ENCODE assay signal across 18 cellular contexts in the genomic region with DNA sequence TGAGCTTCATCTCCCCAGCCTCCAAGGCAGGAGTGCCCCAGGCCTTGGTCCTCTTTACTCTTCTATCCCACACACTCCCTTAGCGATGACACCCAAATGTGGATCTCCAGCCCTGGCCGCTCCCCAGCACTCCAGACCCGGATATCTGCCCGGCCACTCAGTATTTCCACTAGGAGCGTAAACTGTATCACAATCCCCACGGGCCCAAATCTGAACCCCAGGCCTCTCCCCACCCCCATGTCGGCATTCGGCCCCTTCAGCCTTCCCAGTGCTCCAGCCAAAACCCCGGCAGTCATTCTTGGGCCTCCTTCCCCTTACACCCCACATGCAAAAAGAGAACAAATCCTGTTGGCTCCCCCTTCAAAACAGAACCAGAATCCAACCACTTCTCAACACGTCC. TPM values are rescaled to one million over a fixed set of nuclear protein-coding genes. Genes with fewer than 3 reads are reported as not detected.
DNase-seq lines count a peak whose midpoint lies in the region; TF ChIP-seq lines count a peak whose summit lies in the region.
"Had no signal": no experiment of that assay in that cellular context is flagged by ENCODE, and none has a peak within 500 bp of the region (broad histone marks: within the 10 kb centered on the region; RNA-seq: fewer than 3 reads in every experiment).

No MANE protein-coding gene starts in this region.

- TF ChIP-seq CTCF in right atrium auricular region (IDR thresholded peaks at IDR 0.05) (no peak), vagina (IDR thresholded peaks at IDR 0.05) (no peak)

- H3K27ac Mint-ChIP-seq in activated T-cell treated with anti-CD3 and anti-CD28 coated beads, Interleukin-2, amount 50 U/mL, for 24 hours: no peak overlapping the region
- H3K27ac Mint-ChIP-seq: activated CD4-positive, alpha-beta T cell treated with anti-CD3 and anti-CD28 coated beads, Interleukin-2, amount 10 ng/mL, durations not matched to agents 24 days and 14 days had no signal

- H4K91ac ChIP-seq in trophoblast cell (ENCODE audit: low read depth, low read length): no peak overlapping the region

- no peak overlapping the region for H3K14ac ChIP-seq in trophoblast cell (ENCODE audit: low read length)

- no peaks in the 10 kb centered on the region for H3K79me2 ChIP-seq in trophoblast cell (ENCODE audit: control insufficient read depth, insufficient read depth, low read length, poor library complexity)

- H2AFZ ChIP-seq in trophoblast cell (ENCODE audit: insufficient read depth, low read length, poor library complexity): peak overlapping the region; percentile 20

- intact Hi-C loops in vagina (cut with DNase I): no loop called here

- no peak overlapping the region for H3K23ac ChIP-seq in trophoblast cell (ENCODE audit: low read length)

- no peaks in the 10 kb centered on the region for H3K36me3 ChIP-seq in esophagus (ENCODE audit: control insufficient read depth in 2 of 2, insufficient read depth in 2 of 2, low read length in 1 of 2)
- H3K36me3 ChIP-seq in right atrium auricular region: no peaks in the 10 kb centered on the region
- H3K36me3 ChIP-seq in trophoblast cell (ENCODE audit: control insufficient read depth in 1 of 2, insufficient read depth in 2 of 2, low read length in 2 of 2): peaks cover 0 to 2% of the 10 kb centered on the region in 2 experiments
- H3K36me3 ChIP-seq in vagina: no peaks in the 10 kb centered on the region
- H3K36me3 ChIP-seq in effector memory CD4-positive, alpha-beta T cell (ENCODE audit: control insufficient read depth, insufficient read depth, low read length): no peaks in the 10 kb centered on the region
- H3K36me3 ChIP-seq: MG63, Peyer's patch had no signal

- H3K4me2 ChIP-seq in trophoblast cell (ENCODE audit: low read length): no peak overlapping the region

- peak overlapping the region; percentile 52 for H3K18ac ChIP-seq in trophoblast cell (ENCODE audit: low read length)

- H2BK5ac ChIP-seq in trophoblast cell (ENCODE audit: low read depth, low read length, poor library complexity): no peak overlapping the region

- no peak overlapping the region for H2BK120ac ChIP-seq in trophoblast cell (ENCODE audit: insufficient read depth, low read length, poor library complexity)

- H2BK12ac ChIP-seq in trophoblast cell (ENCODE audit: low read length): peak overlapping the region; percentile 19

- no peak overlapping the region for H3K4me3 Mint-ChIP-seq in activated T-cell treated with anti-CD3 and anti-CD28 coated beads, Interleukin-2, amount 50 U/mL, for 24 hours
- H3K4me3 Mint-ChIP-seq: activated CD4-positive, alpha-beta T cell treated with anti-CD3 and anti-CD28 coated beads, Interleukin-2, amount 10 ng/mL, durations not matched to agents 24 days and 14 days had no signal

- no peak overlapping the region for H3K9ac ChIP-seq in trophoblast cell (ENCODE audit: low read length)

- WGBS in esophagus, 2 donors: 69 to 81% methylated on average over 10 of the region's 10 CpGs
- WGBS in trophoblast cell (ENCODE audit: extremely low coverage, insufficient coverage, insufficient read length): no CpG with 5 or more reads among the region's 10 CpGs

- H3K4me3 ChIP-seq in esophagus (ENCODE audit: low read depth in 1 of 2, low read length in 2 of 2): no peak overlapping the region
- no peak overlapping the region for H3K4me3 ChIP-seq in right atrium auricular region
- no peak overlapping the region for H3K4me3 ChIP-seq in trophoblast cell (ENCODE audit: low read depth, low read length)
- no peak overlapping the region for H3K4me3 ChIP-seq in vagina
- no peak overlapping the region for H3K4me3 ChIP-seq in effector memory CD4-positive, alpha-beta T cell (ENCODE audit: insufficient read depth, low read depth, low read length, poor library complexity, severe bottlenecking)
- H3K4me3 ChIP-seq: dorsolateral prefrontal cortex, MG63, Peyer's patch had no signal

- H4K8ac ChIP-seq in trophoblast cell (ENCODE audit: low read depth, low read length): no peak overlapping the region

- H3K79me1 ChIP-seq in trophoblast cell (ENCODE audit: low read length): peaks cover 8% of the 10 kb centered on the region

- no peaks in the 10 kb centered on the region for H3K36me3 Mint-ChIP-seq in activated T-cell treated with anti-CD3 and anti-CD28 coated beads, Interleukin-2, amount 50 U/mL, for 24 hours (ENCODE audit: low read depth)

- H3K27ac ChIP-seq in esophagus (ENCODE audit: low read depth in 2 of 2, low read length in 1 of 2) (peak overlapping the region; percentile 36 to 59), right atrium auricular region (peak overlapping the region; percentile 31 to 62), trophoblast cell (ENCODE audit: low read depth, low read length) (no peak overlapping the region), vagina (peak overlapping the region; percentile 27)
- H3K27ac ChIP-seq in effector memory CD4-positive, alpha-beta T cell (ENCODE audit: insufficient read depth, low read length, poor library complexity, severe bottlenecking): no peak overlapping the region
- H3K27ac ChIP-seq: dorsolateral prefrontal cortex, Peyer's patch had no signal

- no peaks in the 10 kb centered on the region for H3K4me1 Mint-ChIP-seq in activated T-cell treated with anti-CD3 and anti-CD28 coated beads, Interleukin-2, amount 50 U/mL, for 24 hours (ENCODE audit: low read depth)
- H3K4me1 Mint-ChIP-seq: activated CD4-positive, alpha-beta T cell treated with anti-CD3 and anti-CD28 coated beads, Interleukin-2, amount 10 ng/mL, durations not matched to agents 24 days and 14 days had no signal

- H3K4me1 ChIP-seq in esophagus (ENCODE audit: control insufficient read depth in 2 of 2, insufficient read depth in 2 of 2, low read length in 1 of 2) (no peaks in the 10 kb centered on the region), right atrium auricular region (peaks cover 0 to 31% of the 10 kb centered on the region in 2 donors), trophoblast cell (ENCODE audit: control insufficient read depth in 1 of 2, insufficient read depth in 2 of 2, low read length in 2 of 2) (peaks cover 17 to 18% of the 10 kb centered on the region in 2 experiments), vagina (peaks cover 4% of the 10 kb centered on the region)
- H3K4me1 ChIP-seq in effector memory CD4-positive, alpha-beta T cell (ENCODE audit: control insufficient read depth, insufficient read depth, low read length, poor library complexity, severe bottlenecking): no peaks in the 10 kb centered on the region
- H3K4me1 ChIP-seq: Caco-2, Peyer's patch had no signal

- H3K9me3 Mint-ChIP-seq in activated T-cell treated with anti-CD3 and anti-CD28 coated beads, Interleukin-2, amount 50 U/mL, for 24 hours: no peaks in the 10 kb centered on the region
- H3K9me3 Mint-ChIP-seq: activated CD4-positive, alpha-beta T cell treated with anti-CD3 and anti-CD28 coated beads, Interleukin-2, amount 10 ng/mL, durations not matched to agents 24 days and 14 days had no signal

- H2AK5ac ChIP-seq in trophoblast cell (ENCODE audit: low read length): peak overlapping the region; percentile 42

- no peaks in the 10 kb centered on the region for H3K9me3 ChIP-seq in esophagus (ENCODE audit: control insufficient read depth in 2 of 2, insufficient read depth in 1 of 2, low read depth in 1 of 2, low read length in 1 of 2)
- no peaks in the 10 kb centered on the region for H3K9me3 ChIP-seq in right atrium auricular region
- no peaks in the 10 kb centered on the region for H3K9me3 ChIP-seq in trophoblast cell (ENCODE audit: insufficient read depth, low read depth, low read length)
- no peaks in the 10 kb centered on the region for H3K9me3 ChIP-seq in vagina
- H3K9me3 ChIP-seq in effector memory CD4-positive, alpha-beta T cell (ENCODE audit: control insufficient read depth, low read length): no peaks in the 10 kb centered on the region
- H3K9me3 ChIP-seq: Caco-2, MG63, Peyer's patch had no signal

- no peaks in the 10 kb centered on the region for H3K27me3 Mint-ChIP-seq in activated T-cell treated with anti-CD3 and anti-CD28 coated beads, Interleukin-2, amount 50 U/mL, for 24 hours
- H3K27me3 Mint-ChIP-seq: activated CD4-positive, alpha-beta T cell treated with anti-CD3 and anti-CD28 coated beads, Interleukin-2, amount 10 ng/mL, durations not matched to agents 24 days and 14 days had no signal

- no peak for TF ChIP-seq POLR2A in vagina (IDR thresholded peaks at IDR 0.05)

- no peak overlapping the region for H3K4ac ChIP-seq in trophoblast cell (ENCODE audit: low read depth, low read length)

- H4K12ac ChIP-seq in trophoblast cell (ENCODE audit: low read depth, low read length): no peak overlapping the region

- no peaks in the 10 kb centered on the region for H3K27me3 ChIP-seq in esophagus (ENCODE audit: control insufficient read depth in 1 of 2, insufficient read depth in 2 of 2, low read length in 2 of 2)
- no peaks in the 10 kb centered on the region for H3K27me3 ChIP-seq in right atrium auricular region
- H3K27me3 ChIP-seq in trophoblast cell (ENCODE audit: insufficient read depth, low read length): no peaks in the 10 kb centered on the region
- no peaks in the 10 kb centered on the region for H3K27me3 ChIP-seq in vagina
- H3K27me3 ChIP-seq in effector memory CD4-positive, alpha-beta T cell (replicated peaks; ENCODE audit: control insufficient read depth, insufficient read depth, low read length, poor library complexity, severe bottlenecking): no peaks in the 10 kb centered on the region
- H3K27me3 ChIP-seq: dorsolateral prefrontal cortex, MG63, Peyer's patch had no signal

- peak; percentile 66 for DNase-seq in right atrium auricular region (ENCODE audit: low spot score)
- DNase-seq in trophoblast cell: no peak
- no peak for DNase-seq in vagina (ENCODE audit: extremely low spot score in 2 of 2)
- DNase-seq in activated T-cell treated with anti-CD3 and anti-CD28 coated beads, Interleukin-2, amount 50 U/mL, for 24 hours: no peak
- DNase-seq in effector memory CD4-positive, alpha-beta T cell: no peak
- DNase-seq in glomerular visceral epithelial cell (ENCODE audit: extremely low spot score): no peak
- DNase-seq: activated CD4-positive, alpha-beta T cell treated with anti-CD3 and anti-CD28 coated beads, Interleukin-2, amount 10 ng/mL, durations not matched to agents 24 days and 14 days; activated gamma-delta T cell; Caco-2; dorsolateral prefrontal cortex; IMR-90; MG63; NCI-H226; Peyer's patch; small intestine; stimulated activated CD4-positive, alpha-beta T cell treated with anti-CD3 and anti-CD28 coated beads, Interleukin-4, amount 100 ng/mL, for 1 hour had no signal

RNA-seq across cellular contexts. Expression of a gene that starts 20.8 kb away (rescaled TPM):
- under 1 TPM; 0.20 to 0.25 TPM for polyA plus RNA-seq in esophagus
- total RNA-seq in right atrium auricular region (1 to 10 TPM; 1.6 to 6.8 TPM), vagina (6.9 TPM)
- polyA plus RNA-seq in trophoblast cell (2013): 19.6 and 20.6 TPM in 2 replicates
- total RNA-seq: glomerular endothelial cell, IMR-90 had no signal

Comparison
In these comparisons a context has a peak if more than half of its experiments do, and no peak if none do; other contexts are left out.
1. H3K27ac ChIP-seq: peak in esophagus (2 of 2), right atrium auricular region (2 of 2) and vagina (single experiment); none in trophoblast cell (single experiment) and effector memory CD4-positive, alpha-beta T cell (single experiment).